In genomic region chr10:100737359-100738054, GRCh38 we compare ENCODE assay signal across 11 cellular contexts. TPM values are rescaled to one million over a fixed set of nuclear protein-coding genes. Genes with fewer than 3 reads are reported as not detected.
DNase-seq lines count a peak whose midpoint lies in the region; ATAC-seq and TF ChIP-seq lines count a peak whose summit lies in the region.
"Had no signal": no experiment of that assay in that cellular context is flagged by ENCODE, and none has a peak within 500 bp of the region (broad histone marks: within the 10 kb centered on the region; RNA-seq: fewer than 3 reads in every experiment).

No MANE protein-coding gene starts in this region.

- peaks cover 30 to 39% (median 31%) of the 10 kb centered on the region in 3 donors for H3K4me1 Mint-ChIP-seq in T-cell

- CTCF ChIA-PET in T-cell (lab: Charles Lee) = no interaction called here

- H3K36me3 Mint-ChIP-seq in T-cell = no peaks in the 10 kb centered on the region

- ATAC-seq in T-cell (replicated peaks in 1 of 4) (peak in 2 of 4 experiments; percentile 32 to 36), HG02763 (IDR thresholded peaks at IDR 0.05; ENCODE audit: unreplicated experiment) (no peak), GM21619 (IDR thresholded peaks at IDR 0.05; ENCODE audit: unreplicated experiment) (no peak)

- H3K4me3 ChIP-seq in fibroblast of the aortic adventitia (ENCODE audit: low read depth, low read length) = peak overlapping the region; percentile 17
- H3K4me3 ChIP-seq: SK-N-MC had no signal

- H3K9me3 Mint-ChIP-seq in T-cell = no peaks in the 10 kb centered on the region

- peak overlapping the region in 1 of 2 donors; percentile 43 for H3K27ac Mint-ChIP-seq in T-cell

- peak; percentile 45 for DNase-seq in GM10266 (ENCODE audit: extremely low spot score)
- DNase-seq in T-cell = no peak
- no peak for DNase-seq in fibroblast of the aortic adventitia (ENCODE audit: low read depth)
- DNase-seq in retina = peak; percentile 74
- DNase-seq in NCI-H1105 treated with DMSO at 0.1 percent for 48 hours (lab: John Stamatoyannopoulos, UW) = no peak
- no peak for DNase-seq in T1000 (lab: John Stamatoyannopoulos, UW)
- DNase-seq: stimulated activated CD8-positive, alpha-beta memory T cell treated with anti-CD3 and anti-CD28 coated beads, Interleukin-4, amount 100 ng/mL, for 48 hours had no signal

- no peak for TF ChIP-seq CTCF in GM10266 (IDR thresholded peaks at IDR 0.05; ENCODE audit: control insufficient read depth, insufficient read depth, low read depth, missing control alignments)
- no peak for TF ChIP-seq CTCF in fibroblast of the aortic adventitia (IDR thresholded peaks at IDR 0.05; ENCODE audit: insufficient read depth, low read length)

- peaks cover 73 to 91% of the 10 kb centered on the region in 2 donors for H3K27me3 Mint-ChIP-seq in T-cell

- peak overlapping the region; percentile 68 to 73 (median 69) for H3K4me3 Mint-ChIP-seq in T-cell

- POLR2A ChIA-PET in T-cell (lab: Charles Lee) = interaction anchor here in 1 of 2 donors (0.5 kb wide), 1 partner anchor 202 kb away, joined by 6 read pairs; the partner anchor contains the start of gene HIF1AN

RNA-seq across cellular contexts. Expression of gene PAX2, which starts 7.9 kb away (rescaled TPM):
- total RNA-seq in T-cell = not detected
- not detected in 2 replicates for total RNA-seq in fibroblast of the aortic adventitia (ENCODE audit: low replicate concordance)
- total RNA-seq: progenitor cell of endocrine pancreas had no signal

Comparison
In these comparisons a context has a peak if more than half of its experiments do, and no peak if none do; other contexts are left out.
1. DNase-seq: peak in GM10266 (single experiment) and retina (single experiment); none in T-cell (0 of 34), fibroblast of the aortic adventitia (single experiment), NCI-H1105 treated with DMSO at 0.1 percent for 48 hours (single experiment) and T1000 (single experiment).